In genomic region chr6:10558575-10558974, GRCh38 we compare ENCODE assay signal across 10 cellular contexts. TPM values are rescaled to one million over a fixed set of nuclear protein-coding genes. Genes with fewer than 3 reads are reported as not detected.
DNase-seq lines count a peak whose midpoint lies in the region; ATAC-seq and TF ChIP-seq lines count a peak whose summit lies in the region.
"Had no signal": no experiment of that assay in that cellular context is flagged by ENCODE, and none has a peak within 500 bp of the region (broad histone marks: within the 10 kb centered on the region; RNA-seq: fewer than 3 reads in every experiment).

No MANE protein-coding gene starts in this region.

- H3K4me1 Mint-ChIP-seq in activated T-helper 17 cell treated with anti-CD3 and anti-CD28 coated beads, Interleukin-2, amount 50 U/mL, for 72 hours, result no peaks in the 10 kb centered on the region

- H3K36me3 ChIP-seq in mucosa of descending colon (ENCODE audit: low read depth) (no peaks in the 10 kb centered on the region), tibial nerve (no peaks in the 10 kb centered on the region)

- H3K4me3 ChIP-seq in dorsolateral prefrontal cortex (peak overlapping the region in 47 of 59 donors; percentile 0 to 72 (median 27)), mucosa of descending colon (no peak overlapping the region), tibial nerve (no peak overlapping the region)

- peak overlapping the region in 5 of 59 donors; percentile 1 to 76 (median 48) for H3K27ac ChIP-seq in dorsolateral prefrontal cortex
- no peak overlapping the region for H3K27ac ChIP-seq in tibial nerve

- peak; percentile 72 for DNase-seq in COLO829 (ENCODE audit: low spot score)
- peak; percentile 82 for DNase-seq in NCI-H146 (lab: John Stamatoyannopoulos, UW)
- DNase-seq in dorsolateral prefrontal cortex, result peak in 2 of 10 donors; percentile 45 to 58
- DNase-seq in mucosa of descending colon, result peak in 2 of 3 donors; percentile 55 to 71
- no peak for DNase-seq in middle frontal gyrus (ENCODE audit: extremely low spot score, low spot score)
- no peak for DNase-seq in D341Med (ENCODE audit: low spot score)
- DNase-seq in tibial nerve (ENCODE audit: low spot score in 2 of 2), result no peak
- DNase-seq: kidney glomerular epithelial cell had no signal

- intact Hi-C loops in dorsolateral prefrontal cortex (cut with DNase I), result loop anchor here in 1 of 2 donors (5.0 kb wide), 2 partner anchors 46 to 134 kb away; partner anchors contain the start of genes C6orf52 and PAK1IP1
- intact Hi-C loops in mucosa of descending colon (cut with DNase I, micrococcal nuclease), result no loop called here

- H3K27me3 Mint-ChIP-seq in activated T-helper 17 cell treated with anti-CD3 and anti-CD28 coated beads, Interleukin-2, amount 50 U/mL, for 72 hours, result no peaks in the 10 kb centered on the region
- H3K27me3 Mint-ChIP-seq: B cell had no signal

- ATAC-seq in mucosa of descending colon, result peak; percentile 82
- ATAC-seq in activated T-helper 17 cell treated with anti-CD3 and anti-CD28 coated beads, Interleukin-2, amount 50 U/mL, for 72 hours (replicated peaks), result no peak

- no peak overlapping the region for H3K4me3 Mint-ChIP-seq in activated T-helper 17 cell treated with anti-CD3 and anti-CD28 coated beads, Interleukin-2, amount 50 U/mL, for 72 hours
- H3K4me3 Mint-ChIP-seq: B cell had no signal

- no peak overlapping the region for H3K27ac Mint-ChIP-seq in activated T-helper 17 cell treated with anti-CD3 and anti-CD28 coated beads, Interleukin-2, amount 50 U/mL, for 72 hours
- H3K27ac Mint-ChIP-seq: B cell had no signal

- TF ChIP-seq POLR2A in tibial nerve (IDR thresholded peaks at IDR 0.05), result no peak

- TF ChIP-seq CTCF in dorsolateral prefrontal cortex (IDR thresholded peaks at IDR 0.05 in 54 of 56, conservative IDR thresholded peaks at IDR 0.05 in 2 of 56; ENCODE audit: low read depth in 1 of 56, partially characterized antibody in 56 of 56) (no peak), mucosa of descending colon (IDR thresholded peaks at IDR 0.05) (no peak), tibial nerve (IDR thresholded peaks at IDR 0.05) (no peak)

- no peaks in the 10 kb centered on the region for H3K9me3 ChIP-seq in mucosa of descending colon
- no peaks in the 10 kb centered on the region for H3K9me3 ChIP-seq in tibial nerve

- no peaks in the 10 kb centered on the region for H3K36me3 Mint-ChIP-seq in activated T-helper 17 cell treated with anti-CD3 and anti-CD28 coated beads, Interleukin-2, amount 50 U/mL, for 72 hours (ENCODE audit: low read depth)

- TF ChIP-seq EP300 in tibial nerve (IDR thresholded peaks at IDR 0.05), result no peak

- H3K4me1 ChIP-seq in mucosa of descending colon (ENCODE audit: low read depth) (no peaks in the 10 kb centered on the region), tibial nerve (peaks cover 0 to 22% (median 0%) of the 10 kb centered on the region in 4 donors)

- WGBS in tibial nerve, 2 donors, result 39 to 49% methylated on average over 9 of the region's 9 CpGs

- H3K9me3 Mint-ChIP-seq in activated T-helper 17 cell treated with anti-CD3 and anti-CD28 coated beads, Interleukin-2, amount 50 U/mL, for 72 hours, result no peaks in the 10 kb centered on the region

- H3K27me3 ChIP-seq in dorsolateral prefrontal cortex, result peaks cover 0 to 10% (median 0%) of the 10 kb centered on the region in 45 donors
- no peaks in the 10 kb centered on the region for H3K27me3 ChIP-seq in tibial nerve

RNA-seq across cellular contexts. Expression of gene GCNT2, which starts 37.4 kb away (rescaled TPM):
- 1 to 10 TPM; 1.4 to 8.0 (median 3.3) TPM for total RNA-seq in dorsolateral prefrontal cortex
- total RNA-seq in mucosa of descending colon, result 10 to 100 TPM; 11.7 to 22.3 (median 19.8) TPM
- total RNA-seq in activated T-helper 17 cell treated with anti-CD3 and anti-CD28 coated beads, Interleukin-2, amount 50 U/mL, for 72 hours, result under 1 TPM; 0.64 to 0.73 TPM
- 1 to 10 TPM in 3 of 4 donors, under 1 TPM in 1; 0.78 to 3.5 (median 2.5) TPM for total RNA-seq in tibial nerve

Comparison
In these comparisons a context has a peak if more than half of its experiments do, and no peak if none do; other contexts are left out.
1. DNase-seq: peak in COLO829 (single experiment), NCI-H146 (single experiment) and mucosa of descending colon (2 of 3); none in middle frontal gyrus (single experiment), D341Med (single experiment) and tibial nerve (0 of 2).
2. H3K4me3 ChIP-seq: peak in dorsolateral prefrontal cortex (47 of 59); none in mucosa of descending colon (single experiment) and tibial nerve (0 of 4).